In the genomic region with DNA sequence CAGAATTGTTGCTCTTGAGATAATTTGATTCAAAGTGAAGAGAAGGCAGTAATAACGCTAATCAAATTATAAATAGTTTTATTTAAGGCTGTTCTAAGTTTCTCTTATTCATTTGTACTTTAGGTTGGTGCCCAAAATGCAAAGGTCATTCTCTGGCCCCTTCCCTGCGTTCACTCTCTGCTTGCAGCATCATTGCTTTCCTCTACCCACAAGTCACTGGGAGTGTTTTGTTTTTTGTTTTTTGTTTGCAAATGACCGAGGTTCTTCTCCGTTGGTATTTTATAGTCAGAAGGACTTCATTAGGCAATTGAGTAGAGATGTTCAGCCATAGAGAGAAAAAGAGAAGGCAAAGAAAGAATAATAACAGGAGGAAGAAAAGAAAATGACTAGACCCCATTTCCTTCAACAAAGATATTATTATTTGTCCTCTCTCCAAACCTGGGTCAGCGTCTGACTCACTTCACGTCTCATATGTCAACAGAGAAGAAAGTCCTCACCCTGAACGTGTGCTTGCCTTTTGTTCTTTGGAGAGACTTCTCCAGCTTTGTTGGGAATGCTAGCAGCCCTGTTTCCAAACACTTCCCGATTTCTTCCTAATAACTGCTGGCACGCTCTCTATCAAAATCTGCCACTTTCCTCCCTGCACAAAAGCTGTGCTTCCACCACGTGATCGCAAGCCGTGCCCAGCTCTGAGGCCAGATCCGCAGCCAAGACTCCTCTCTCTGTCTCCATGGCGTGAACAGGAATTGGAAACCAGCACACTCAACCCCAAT, we compare ENCODE assay signal across 8 cellular contexts.
DNase-seq lines count a peak whose midpoint lies in the region; ATAC-seq and TF ChIP-seq lines count a peak whose summit lies in the region.

No MANE protein-coding gene starts in this region.

- H3K27me3 Mint-ChIP-seq in stimulated activated naive B cell treated with anti-CD40 and anti-IgM and Interleukin-4, amounts not matched to agents 10 μg/mL and 1 μg/mL and 100 μg/mL, for 72 hours: no peaks in the 10 kb centered on the region
- H3K27me3 Mint-ChIP-seq in activated naive CD8-positive, alpha-beta T cell treated with anti-CD3 and anti-CD28 coated beads, Interleukin-2, amount 50 U/mL, for 24 hours: peaks cover 1% of the 10 kb centered on the region

- no peak overlapping the region for H3K27ac ChIP-seq in iPS-20b (ENCODE audit: low read length)

- no peaks in the 10 kb centered on the region for H3K27me3 ChIP-seq in iPS-20b (ENCODE audit: insufficient read depth, low read length)

- no peaks in the 10 kb centered on the region for H3K9me3 Mint-ChIP-seq in stimulated activated naive B cell treated with anti-CD40 and anti-IgM and Interleukin-4, amounts not matched to agents 10 μg/mL and 1 μg/mL and 100 μg/mL, for 72 hours
- no peaks in the 10 kb centered on the region for H3K9me3 Mint-ChIP-seq in activated naive CD8-positive, alpha-beta T cell treated with anti-CD3 and anti-CD28 coated beads, Interleukin-2, amount 50 U/mL, for 24 hours

- peaks cover 23% of the 10 kb centered on the region for H3K4me1 ChIP-seq in iPS-20b (ENCODE audit: insufficient read depth, low read length)

- peak overlapping the region; percentile 39 for H3K4me3 ChIP-seq in iPS-20b (ENCODE audit: low read length)

- H3K9ac ChIP-seq in iPS-20b (ENCODE audit: low read depth, low read length): peak overlapping the region; percentile 0; the same call in 1 of the 2 replicates

- no peaks in the 10 kb centered on the region for H3K36me3 ChIP-seq in iPS-20b (ENCODE audit: insufficient read depth, low read depth, low read length)

- peak overlapping the region; percentile 63 for H3K27ac Mint-ChIP-seq in stimulated activated naive B cell treated with anti-CD40 and anti-IgM and Interleukin-4, amounts not matched to agents 10 μg/mL and 1 μg/mL and 100 μg/mL, for 72 hours
- no peak overlapping the region for H3K27ac Mint-ChIP-seq in activated naive CD8-positive, alpha-beta T cell treated with anti-CD3 and anti-CD28 coated beads, Interleukin-2, amount 50 U/mL, for 24 hours

- CTCF ChIA-PET in HEK293T (lab: Yijun Ruan, JAX): interaction anchor here (0.9 kb wide), 1 partner anchor 16 kb away, joined by 3 read pairs; no protein-coding TSS in a partner anchor

- no peaks in the 10 kb centered on the region for H3K9me3 ChIP-seq in iPS-20b (ENCODE audit: insufficient read depth, low read depth, low read length)

- DNase-seq in HEK293T (ENCODE audit: extremely low spot score) (no peak), anterior cingulate cortex (lab: John Stamatoyannopoulos, UW) (peak in 53 of 58 donors; percentile 0 to 73 (median 40))
- DNase-seq in stimulated activated naive B cell treated with anti-CD40 and anti-IgM and Interleukin-4, amounts not matched to agents 10 μg/mL and 1 μg/mL and 100 μg/mL, for 72 hours: no peak
- no peak for DNase-seq in activated naive CD8-positive, alpha-beta T cell treated with anti-CD3 and anti-CD28 coated beads, Interleukin-2, amount 50 U/mL, for 24 hours
- no peak for DNase-seq in activated effector memory CD4-positive, alpha-beta T cell treated with Interleukin-2 at 50 U/mL for 16 hours
- DNase-seq in activated CD4-positive, alpha-beta T cell treated with anti-CD3 and anti-CD28 coated beads for 48 hours: no peak

- peaks cover 12 to 24% of the 10 kb centered on the region in 2 donors for H3K36me3 Mint-ChIP-seq in stimulated activated naive B cell treated with anti-CD40 and anti-IgM and Interleukin-4, amounts not matched to agents 10 μg/mL and 1 μg/mL and 100 μg/mL, for 72 hours
- no peaks in the 10 kb centered on the region for H3K36me3 Mint-ChIP-seq in activated naive CD8-positive, alpha-beta T cell treated with anti-CD3 and anti-CD28 coated beads, Interleukin-2, amount 50 U/mL, for 24 hours (ENCODE audit: low read depth)

- POLR2A ChIA-PET in HEK293T (lab: Yijun Ruan, JAX): interaction anchor here (0.9 kb wide), 1 partner anchor 120 kb away, joined by 4 read pairs; a partner anchor contains a TSS

- no peak for ATAC-seq in stimulated activated naive B cell treated with anti-CD40 and anti-IgM and Interleukin-4, amounts not matched to agents 10 μg/mL and 1 μg/mL and 100 μg/mL, for 72 hours (replicated peaks)
- ATAC-seq in HG03442 (IDR thresholded peaks at IDR 0.05; ENCODE audit: unreplicated experiment): no peak
- no peak for ATAC-seq in activated naive CD8-positive, alpha-beta T cell treated with anti-CD3 and anti-CD28 coated beads, Interleukin-2, amount 50 U/mL, for 24 hours

- peak overlapping the region; percentile 37 to 50 for H3K4me3 Mint-ChIP-seq in stimulated activated naive B cell treated with anti-CD40 and anti-IgM and Interleukin-4, amounts not matched to agents 10 μg/mL and 1 μg/mL and 100 μg/mL, for 72 hours
- H3K4me3 Mint-ChIP-seq in activated naive CD8-positive, alpha-beta T cell treated with anti-CD3 and anti-CD28 coated beads, Interleukin-2, amount 50 U/mL, for 24 hours: no peak overlapping the region

- peaks cover 31 to 76% of the 10 kb centered on the region in 2 donors for H3K4me1 Mint-ChIP-seq in stimulated activated naive B cell treated with anti-CD40 and anti-IgM and Interleukin-4, amounts not matched to agents 10 μg/mL and 1 μg/mL and 100 μg/mL, for 72 hours
- peaks cover 2% of the 10 kb centered on the region for H3K4me1 Mint-ChIP-seq in activated naive CD8-positive, alpha-beta T cell treated with anti-CD3 and anti-CD28 coated beads, Interleukin-2, amount 50 U/mL, for 24 hours

TF ChIP-seq in HEK293T, 16 proteins besides CTCF, POLR2A, EP300 and RAD21:
- no peak for TF ChIP-seq SP1 (IDR thresholded peaks at IDR 0.05)
- peak; percentile 67 for TF ChIP-seq L3MBTL2 (conservative IDR thresholded peaks at IDR 0.05)

Comparison
In these comparisons a context has a peak if more than half of its experiments do, and no peak if none do; other contexts are left out.
1. DNase-seq: peak in anterior cingulate cortex (53 of 58); none in HEK293T (single experiment), stimulated activated naive B cell treated with anti-CD40 and anti-IgM and Interleukin-4, amounts not matched to agents 10 μg/mL and 1 μg/mL and 100 μg/mL, for 72 hours (single experiment), activated naive CD8-positive, alpha-beta T cell treated with anti-CD3 and anti-CD28 coated beads, Interleukin-2, amount 50 U/mL, for 24 hours (single experiment), activated effector memory CD4-positive, alpha-beta T cell treated with Interleukin-2 at 50 U/mL for 16 hours (single experiment) and activated CD4-positive, alpha-beta T cell treated with anti-CD3 and anti-CD28 coated beads for 48 hours (single experiment).